12 cellular contexts compared by ENCODE assay signal in the genomic region with DNA sequence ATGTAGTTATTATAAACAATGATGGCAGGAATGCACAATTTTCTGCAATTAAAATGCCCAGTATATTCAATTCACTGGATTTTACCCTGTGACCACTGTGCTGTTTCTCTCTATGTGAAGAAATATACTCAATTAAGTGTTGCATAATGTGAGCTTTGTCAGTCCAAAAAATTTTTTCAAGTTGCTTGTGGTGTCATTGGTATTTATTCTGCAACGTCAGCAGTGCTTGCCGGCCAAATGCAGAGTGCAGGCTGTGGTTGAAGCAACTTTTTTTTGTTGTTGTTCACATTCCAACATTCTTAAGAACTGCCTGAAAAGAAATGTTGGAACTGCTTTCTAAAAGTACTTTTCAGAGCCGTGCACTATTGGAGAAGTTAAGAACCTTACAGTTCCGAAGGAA.
DNase-seq lines count a peak whose midpoint lies in the region; ATAC-seq and TF ChIP-seq lines count a peak whose summit lies in the region.
"Had no signal": no experiment of that assay in that cellular context is flagged by ENCODE, and none has a peak within 500 bp of the region (broad histone marks: within the 10 kb centered on the region; RNA-seq: fewer than 3 reads in every experiment).

No MANE protein-coding gene starts in this region.

- H3K4me3 Mint-ChIP-seq in T-cell: no peak overlapping the region
- H3K4me3 Mint-ChIP-seq: nephron progenitor cell had no signal

- POLR2A ChIA-PET in T-cell (lab: Charles Lee): no interaction called here

- no peaks in the 10 kb centered on the region for H3K27me3 ChIP-seq in left lung

- TF ChIP-seq CTCF in choroid plexus epithelial cell (conservative IDR thresholded peaks at IDR 0.05; ENCODE audit: low read depth, low read length) (no peak), left lung (IDR thresholded peaks at IDR 0.05) (no peak)

- no peaks in the 10 kb centered on the region for H3K4me1 Mint-ChIP-seq in T-cell

- no peaks in the 10 kb centered on the region for H3K36me3 Mint-ChIP-seq in T-cell
- H3K36me3 Mint-ChIP-seq: activated naive CD4-positive, alpha-beta T cell treated with anti-CD3 and anti-CD28 coated beads, Interleukin-2, amount 50 U/mL, for 72 hours had no signal

- ATAC-seq in left lung: peak; percentile 92
- no peak for ATAC-seq in T-cell (replicated peaks in 1 of 4)
- ATAC-seq: activated naive CD4-positive, alpha-beta T cell treated with anti-CD3 and anti-CD28 coated beads, Interleukin-2, amount 50 U/mL, for 72 hours had no signal

- CTCF ChIA-PET in T-cell (lab: Charles Lee): no interaction called here

- peaks cover 3 to 5% of the 10 kb centered on the region in 2 donors for H3K4me1 ChIP-seq in left lung

- intact Hi-C loops in left lung (cut with DNase I): no loop called here

- H3K27ac Mint-ChIP-seq in T-cell: no peak overlapping the region
- H3K27ac Mint-ChIP-seq: activated naive CD4-positive, alpha-beta T cell treated with anti-CD3 and anti-CD28 coated beads, Interleukin-2, amount 50 U/mL, for 72 hours; nephron progenitor cell had no signal

- H3K9me3 Mint-ChIP-seq in T-cell: peaks cover 0 to 7% (median 0%) of the 10 kb centered on the region in 3 donors
- H3K9me3 Mint-ChIP-seq: nephron progenitor cell had no signal

- peak; percentile 2 for DNase-seq in GOT3 (lab: John Stamatoyannopoulos, UW)
- peak; percentile 98 for DNase-seq in choroid plexus epithelial cell (ENCODE audit: low read depth)
- peak in 1 of 2 donors; percentile 74 for DNase-seq in left lung
- peak; percentile 35 for DNase-seq in superior temporal gyrus (ENCODE audit: extremely low spot score)
- no peak for DNase-seq in NCI-H1092 (lab: John Stamatoyannopoulos, UW)
- DNase-seq in mesenteric fat pad (ENCODE audit: low spot score): no peak
- DNase-seq in T-cell: no peak
- DNase-seq in stimulated activated CD4-positive, alpha-beta T cell treated with anti-CD3 and anti-CD28 coated beads, Interleukin-4, amount 100 ng/mL, for 1 hour: no peak
- DNase-seq: MM.1S, nephron progenitor cell, WERI-Rb-1 had no signal

- no peaks in the 10 kb centered on the region for H3K27me3 Mint-ChIP-seq in T-cell

- no peaks in the 10 kb centered on the region for H3K36me3 ChIP-seq in left lung
- H3K36me3 ChIP-seq: WERI-Rb-1 had no signal

- H3K4me3 ChIP-seq in choroid plexus epithelial cell (ENCODE audit: low read depth, low read length): no peak overlapping the region
- H3K4me3 ChIP-seq in left lung: no peak overlapping the region

- H3K27ac ChIP-seq in left lung: peak overlapping the region in 1 of 2 donors; percentile 55
- H3K27ac ChIP-seq: WERI-Rb-1 had no signal

- H3K9me3 ChIP-seq in left lung: no peaks in the 10 kb centered on the region

Comparison
In these comparisons a context has a peak if more than half of its experiments do, and no peak if none do; other contexts are left out.
1. DNase-seq: peak in GOT3 (single experiment), choroid plexus epithelial cell (single experiment) and superior temporal gyrus (single experiment); none in NCI-H1092 (single experiment), mesenteric fat pad (single experiment), T-cell (0 of 34) and stimulated activated CD4-positive, alpha-beta T cell treated with anti-CD3 and anti-CD28 coated beads, Interleukin-4, amount 100 ng/mL, for 1 hour (single experiment).